ENCODE assay signal across 19 cellular contexts in the genomic region with DNA sequence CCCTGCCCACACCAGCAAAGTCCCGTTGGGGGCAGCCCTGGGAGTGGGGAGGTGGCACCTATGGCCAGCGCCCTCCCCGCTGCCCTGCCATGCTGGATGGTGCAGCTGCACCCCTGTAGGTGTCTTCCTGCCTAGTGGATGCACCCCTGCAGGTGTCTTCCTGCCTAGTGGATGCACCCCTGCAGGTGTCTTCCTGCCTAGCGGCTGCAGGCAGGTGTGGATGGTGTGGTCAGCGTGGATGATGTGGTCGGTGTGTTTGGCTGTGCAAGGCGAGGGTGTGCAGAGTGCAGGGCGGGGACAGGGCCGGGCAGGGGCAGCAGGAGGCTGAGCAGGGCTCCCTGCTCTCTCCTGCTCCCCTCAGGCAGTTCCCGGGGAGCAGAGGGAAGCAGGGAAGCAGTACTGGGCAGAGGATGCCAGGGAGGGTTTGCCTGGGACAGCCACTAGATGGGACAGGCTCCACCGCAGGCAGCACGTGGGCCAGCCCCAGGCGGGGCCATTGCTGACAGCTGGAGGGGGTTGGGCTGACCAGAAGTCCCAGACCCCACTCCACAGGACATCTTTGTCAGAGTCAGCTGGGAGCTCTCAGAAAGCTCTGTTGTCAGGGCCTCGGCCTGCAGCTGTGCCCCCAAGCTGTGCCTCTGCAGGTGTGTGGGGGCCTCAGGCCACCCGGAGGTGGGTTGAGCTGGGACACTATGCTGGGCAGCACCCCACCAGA. TPM values are rescaled to one million over a fixed set of nuclear protein-coding genes. Genes with fewer than 3 reads are reported as not detected.
DNase-seq lines count a peak whose midpoint lies in the region; TF ChIP-seq lines count a peak whose summit lies in the region.
"Had no signal": no experiment of that assay in that cellular context is flagged by ENCODE, and none has a peak within 500 bp of the region (broad histone marks: within the 10 kb centered on the region; RNA-seq: fewer than 3 reads in every experiment).

No MANE protein-coding gene starts in this region.

- H3K36me3 ChIP-seq in endodermal cell (ENCODE audit: control insufficient read depth, insufficient read depth, low read length) (no peaks in the 10 kb centered on the region), tibial nerve (no peaks in the 10 kb centered on the region)
- H3K36me3 ChIP-seq: Peyer's patch had no signal

- H3K9me3 Mint-ChIP-seq in endodermal cell: no peaks in the 10 kb centered on the region
- H3K9me3 Mint-ChIP-seq: activated T-cell treated with anti-CD3 and anti-CD28 coated beads, Interleukin-2, amount 50 U/mL, for 4 hours; stimulated activated naive CD8-positive, alpha-beta T cell treated with anti-CD3 and anti-CD28 coated beads, Interleukin-15, Interleukin-2, amounts not matched to agents 100 ng/mL and 50 ng/mL, for 24 hours had no signal

- DNase-seq in Ammon's horn (ENCODE audit: low spot score) (peak; percentile 53), CMK (ENCODE audit: low read depth) (peak; percentile 14), NCI-H69 (lab: John Stamatoyannopoulos, UW) (peak; percentile 78), left kidney (ENCODE audit: low read depth, low spot score) (peak; percentile 59), endodermal cell (no peak), tibial nerve (ENCODE audit: low spot score in 2 of 2) (no peak), HEK293T (ENCODE audit: extremely low spot score) (no peak), CD1c-positive myeloid dendritic cell (ENCODE audit: extremely low spot score) (no peak)
- DNase-seq: activated CD4-positive, alpha-beta T cell treated with anti-CD3 and anti-CD28 coated beads for 48 hours; activated T-cell treated with anti-CD3 and anti-CD28 coated beads, Interleukin-2, amount 50 U/mL, for 4 hours; amniotic stem cell; Caco-2; HCEC 1CT had no signal

- peaks cover 71% of the 10 kb centered on the region for H3K27me3 Mint-ChIP-seq in endodermal cell (ENCODE audit: insufficient read depth)

- H3K4me1 Mint-ChIP-seq in endodermal cell: peaks cover 10% of the 10 kb centered on the region

- no peaks in the 10 kb centered on the region for H3K9me3 ChIP-seq in endodermal cell (ENCODE audit: control insufficient read depth, low read length)
- no peaks in the 10 kb centered on the region for H3K9me3 ChIP-seq in tibial nerve
- H3K9me3 ChIP-seq: Caco-2, Peyer's patch had no signal

- no peak for TF ChIP-seq POLR2A in tibial nerve (IDR thresholded peaks at IDR 0.05)

- CTCF ChIA-PET in HEK293T (lab: Yijun Ruan, JAX): no interaction called here

- TF ChIP-seq CTCF in endodermal cell (conservative IDR thresholded peaks at IDR 0.05) (no peak), tibial nerve (IDR thresholded peaks at IDR 0.05) (no peak)

- H3K4me3 Mint-ChIP-seq in endodermal cell: no peak overlapping the region
- H3K4me3 Mint-ChIP-seq: activated T-cell treated with anti-CD3 and anti-CD28 coated beads, Interleukin-2, amount 50 U/mL, for 4 hours; stimulated activated naive CD8-positive, alpha-beta T cell treated with anti-CD3 and anti-CD28 coated beads, Interleukin-15, Interleukin-2, amounts not matched to agents 100 ng/mL and 50 ng/mL, for 24 hours had no signal

- no peak overlapping the region for H3K27ac ChIP-seq in endodermal cell (ENCODE audit: low read depth, low read length)
- no peak overlapping the region for H3K27ac ChIP-seq in tibial nerve
- H3K27ac ChIP-seq: hepatocyte had no signal

- no peak overlapping the region for H3K9ac ChIP-seq in endodermal cell (ENCODE audit: extremely low read depth, low read length, poor library complexity, severe bottlenecking)

- 59 to 74% methylated on average over 4 to 15 of the region's 15 CpGs for WGBS in endodermal cell (ENCODE audit: insufficient coverage in 1 of 2, insufficient read length in 1 of 2), 2 experiments
- WGBS in tibial nerve, 2 donors: 46 to 53% methylated on average over 12 to 15 of the region's 15 CpGs

- H3K36me3 Mint-ChIP-seq in endodermal cell (ENCODE audit: low read depth): peaks cover 1% of the 10 kb centered on the region

- H3K27ac Mint-ChIP-seq in endodermal cell: no peak overlapping the region
- H3K27ac Mint-ChIP-seq: stimulated activated naive CD8-positive, alpha-beta T cell treated with anti-CD3 and anti-CD28 coated beads, Interleukin-15, Interleukin-2, amounts not matched to agents 100 ng/mL and 50 ng/mL, for 24 hours had no signal

- H3K4me1 ChIP-seq in endodermal cell (ENCODE audit: control insufficient read depth, insufficient read depth, low read length) (no peaks in the 10 kb centered on the region), tibial nerve (peaks cover 0 to 21% (median 5%) of the 10 kb centered on the region in 4 donors)

- H3K27me3 ChIP-seq in endodermal cell (ENCODE audit: control insufficient read depth, insufficient read depth, low read length, poor library complexity, severe bottlenecking) (peaks cover 29% of the 10 kb centered on the region), tibial nerve (peaks cover 0 to 91% of the 10 kb centered on the region in 2 donors)

- H3K4me3 ChIP-seq in endodermal cell (ENCODE audit: low read length): no peak overlapping the region
- H3K4me3 ChIP-seq in tibial nerve: no peak overlapping the region
- H3K4me3 ChIP-seq: hepatocyte had no signal

- POLR2A ChIA-PET in HEK293T (lab: Yijun Ruan, JAX): no interaction called here

- TF ChIP-seq EP300 in tibial nerve (IDR thresholded peaks at IDR 0.05): no peak

TF ChIP-seq in HEK293T, 16 proteins besides CTCF, POLR2A, EP300 and RAD21:
- TF ChIP-seq FOXK2 (IDR thresholded peaks at IDR 0.05) (no peak), ELF4 (IDR thresholded peaks at IDR 0.05) (no peak), LEF1 (IDR thresholded peaks at IDR 0.05; ENCODE audit: borderline replicate concordance) (no peak), SP1 (IDR thresholded peaks at IDR 0.05) (no peak), FOXA1 (IDR thresholded peaks at IDR 0.05) (no peak)

RNA-seq across cellular contexts. Expression of gene DOK7, which starts 23.6 kb away (rescaled TPM):
- total RNA-seq in endodermal cell (1 to 10 TPM in 1 of 2 donors, under 1 TPM in 1; 0.38 to 1.3 TPM), tibial nerve (under 1 TPM in 1 of 4 donors, not detected in 3; 0.66 TPM)
- polyA plus RNA-seq in endodermal cell (2013, experiment 1 of 2): 0.46 TPM
- 1.0 TPM for polyA plus RNA-seq in endodermal cell (2013, experiment 2 of 2)
- total RNA-seq: activated T-cell treated with anti-CD3 and anti-CD28 coated beads, Interleukin-2, amount 50 U/mL, for 4 hours; T-helper 2 cell treated with Interferon-gamma antibody and Interleukin-4, amounts not matched to agents 100 ng/mL and 5 ng/mL, for 36 hours had no signal

RNA-seq across cellular contexts. Expression of gene HGFAC, which starts 44.9 kb away (rescaled TPM):
- total RNA-seq in endodermal cell (under 1 TPM in 1 of 2 donors, not detected in 1; 0.46 TPM), tibial nerve (not detected)
- polyA plus RNA-seq in endodermal cell (2013, experiment 1 of 2): 0.93 TPM
- polyA plus RNA-seq in endodermal cell (2013, experiment 2 of 2): 0.50 TPM
- total RNA-seq: epithelial cell of proximal tubule; NCI-H460; Peyer's patch; T-helper 2 cell treated with Interferon-gamma antibody and Interleukin-4, amounts not matched to agents 100 ng/mL and 5 ng/mL, for 36 hours had no signal

RNA-seq across cellular contexts. Expression of gene LRPAP1, which starts 45.5 kb away (rescaled TPM):
- 100 to 1,000 TPM; 111 to 129 TPM for total RNA-seq in endodermal cell
- polyA plus RNA-seq in endodermal cell (2013, experiment 1 of 2): 89.0 TPM
- polyA plus RNA-seq in endodermal cell (2013, experiment 2 of 2): 75.9 TPM
- 100 to 1,000 TPM in 3 of 4 donors, 10 to 100 TPM in 1; 68.1 to 169 (median 108) TPM for total RNA-seq in tibial nerve

Comparison
In these comparisons a context has a peak if more than half of its experiments do, and no peak if none do; other contexts are left out.
1. DNase-seq: peak in Ammon's horn (single experiment), CMK (single experiment), NCI-H69 (single experiment) and left kidney (single experiment); none in endodermal cell (single experiment), tibial nerve (0 of 2), HEK293T (single experiment) and CD1c-positive myeloid dendritic cell (single experiment).